8 cellular contexts compared by ENCODE assay signal in the genomic region with DNA sequence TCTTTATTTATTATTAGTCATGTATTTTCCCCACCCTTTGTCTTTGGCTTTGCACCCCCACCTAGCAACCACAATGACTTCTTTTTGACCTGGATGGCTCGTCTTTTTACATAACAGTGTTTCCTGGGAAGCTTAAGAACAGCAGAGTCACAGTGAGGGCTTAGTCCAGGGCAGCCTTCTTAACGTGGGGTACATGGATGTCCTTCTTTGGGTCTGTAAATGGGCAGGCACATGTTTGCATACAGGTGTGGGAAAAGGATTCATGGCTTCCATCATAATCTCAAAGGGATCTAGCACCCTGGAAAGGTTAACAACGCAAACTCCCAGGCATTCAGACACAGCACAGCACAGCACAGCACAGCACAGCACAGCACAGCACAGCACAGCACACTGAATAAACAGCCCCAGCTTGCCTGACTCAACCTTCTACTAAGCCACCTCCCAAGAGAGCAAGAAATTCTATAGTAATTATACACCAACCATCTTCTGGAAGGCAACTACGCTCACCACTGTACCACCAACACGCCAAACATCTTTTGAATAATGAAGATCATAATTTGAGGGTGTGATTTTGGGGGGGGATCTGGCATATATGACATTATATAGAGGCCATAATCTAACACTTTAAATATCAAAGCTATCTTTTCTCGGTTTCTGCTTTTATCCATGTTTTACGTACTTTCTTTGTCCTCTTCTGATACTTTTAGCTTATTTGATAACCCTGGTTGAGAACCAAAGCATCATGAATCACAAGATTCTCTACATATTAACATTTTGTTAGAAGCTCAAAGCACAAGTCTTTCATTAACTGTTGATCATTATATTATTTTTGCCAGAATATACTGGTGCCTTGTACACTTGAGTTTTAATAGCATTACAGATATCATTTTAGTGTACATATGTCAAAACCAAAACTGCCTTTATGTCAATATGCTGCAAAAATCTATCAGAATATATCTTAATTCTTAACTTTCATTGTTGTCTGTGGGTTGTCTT.
A peak's percentile ranks its signal among the peaks of the same experiment; 100 is the strongest.
DNase-seq lines count a peak whose midpoint lies in the region; ATAC-seq, FAIRE-seq and TF ChIP-seq lines count a peak whose summit lies in the region.

No MANE protein-coding gene starts in this region.

- H2AFZ ChIP-seq in astrocyte (ENCODE audit: low read depth, low read length): no peak overlapping the region

- no peak for FAIRE-seq in astrocyte (lab: Jason Lieb, UNC)

- H3K4me1 ChIP-seq in HUES48 (ENCODE audit: control insufficient read depth, insufficient read depth, low read length) (peaks cover 63% of the 10 kb centered on the region), astrocyte (ENCODE audit: insufficient read depth, low read length) (peaks cover 50% of the 10 kb centered on the region), prostate gland (replicated peaks) (peaks cover 10% of the 10 kb centered on the region)

- H3K4me3 ChIP-seq in HUES48 (ENCODE audit: low read depth, low read length) (peak overlapping the region; percentile 34), astrocyte (ENCODE audit: insufficient read depth, low read depth, low read length) (peak overlapping the region; percentile 88), prostate gland (no peak overlapping the region)

- no peaks in the 10 kb centered on the region for H3K9me3 Mint-ChIP-seq in astrocyte (ENCODE audit: unreplicated experiment)

- peaks cover 71% of the 10 kb centered on the region for H3K4me1 Mint-ChIP-seq in astrocyte (ENCODE audit: low read depth, unreplicated experiment)

- H3K36me3 ChIP-seq in HUES48 (ENCODE audit: control insufficient read depth, insufficient read depth, low read length): no peaks in the 10 kb centered on the region
- H3K36me3 ChIP-seq in astrocyte (ENCODE audit: insufficient read depth, low read length): peaks cover 11% of the 10 kb centered on the region
- no peaks in the 10 kb centered on the region for H3K36me3 ChIP-seq in prostate gland

- peak overlapping the region; percentile 100 for H3K27ac Mint-ChIP-seq in astrocyte (ENCODE audit: unreplicated experiment)

- TF ChIP-seq POLR2A in prostate gland (IDR thresholded peaks at IDR 0.05): no peak

- H3K27me3 ChIP-seq in HUES48 (ENCODE audit: control insufficient read depth, insufficient read depth, low read length) (no peaks in the 10 kb centered on the region), astrocyte (ENCODE audit: insufficient read depth, low read length) (no peaks in the 10 kb centered on the region), prostate gland (replicated peaks; ENCODE audit: insufficient read depth) (no peaks in the 10 kb centered on the region)

- no peaks in the 10 kb centered on the region for H3K27me3 Mint-ChIP-seq in astrocyte (ENCODE audit: low read depth, unreplicated experiment)

- H3K4me3 Mint-ChIP-seq in astrocyte (ENCODE audit: unreplicated experiment): peak overlapping the region; percentile 97

- peaks cover 25% of the 10 kb centered on the region for H4K20me1 ChIP-seq in astrocyte (ENCODE audit: insufficient read depth, low read length)

- TF ChIP-seq CTCF in astrocyte (IDR thresholded peaks at IDR 0.05; ENCODE audit: insufficient read depth, low read depth, low read length): no peak
- TF ChIP-seq CTCF in prostate gland (IDR thresholded peaks at IDR 0.05): no peak

- H3K9ac ChIP-seq in HUES48 (ENCODE audit: low read depth, low read length) (peak overlapping the region; percentile 42), astrocyte (ENCODE audit: low read length) (peak overlapping the region; percentile 97)

- H3K9me3 ChIP-seq in HUES48 (ENCODE audit: control insufficient read depth, insufficient read depth, low read length) (no peaks in the 10 kb centered on the region), astrocyte (ENCODE audit: insufficient read depth, low read depth, low read length) (no peaks in the 10 kb centered on the region), prostate gland (no peaks in the 10 kb centered on the region)

- ATAC-seq in HG02885 (IDR thresholded peaks at IDR 0.05; ENCODE audit: poor library complexity, unreplicated experiment): no peak

- intact Hi-C loops in prostate gland (cut with DNase I): no loop called here

- H3K4me2 ChIP-seq in astrocyte (ENCODE audit: low read length): peak overlapping the region; percentile 88

- peaks cover 15% of the 10 kb centered on the region for H3K36me3 Mint-ChIP-seq in astrocyte (ENCODE audit: low read depth, unreplicated experiment)

- DNase-seq in A172 (ENCODE audit: low spot score): peak; percentile 40
- peak; percentile 73 for DNase-seq in astrocyte (ENCODE audit: low read depth)
- DNase-seq in kidney tubule cell (ENCODE audit: low spot score): peak; percentile 72
- no peak for DNase-seq in cerebellum (ENCODE audit: low spot score)
- DNase-seq in prostate gland (ENCODE audit: low spot score): no peak
- no peak for DNase-seq in hippocampal formation (lab: John Stamatoyannopoulos, UW)

- H3K27ac ChIP-seq in HUES48 (ENCODE audit: low read depth, low read length) (peak overlapping the region; percentile 90), astrocyte (ENCODE audit: low read depth, low read length) (peak overlapping the region; percentile 99), prostate gland (no peak overlapping the region)

- 84% methylated on average over 7 of the region's 7 CpGs for WGBS in prostate gland

- H3K79me2 ChIP-seq in astrocyte (ENCODE audit: insufficient read depth, low read length): peaks cover 90% of the 10 kb centered on the region

Comparison
In these comparisons a context has a peak if more than half of its experiments do, and no peak if none do; other contexts are left out.
1. DNase-seq: peak in A172 (single experiment), astrocyte (single experiment) and kidney tubule cell (single experiment); none in cerebellum (single experiment), prostate gland (single experiment) and hippocampal formation (0 of 2).
2. H3K27ac ChIP-seq: peak in HUES48 (single experiment) and astrocyte (single experiment); none in prostate gland (0 of 2).
3. H3K4me3 ChIP-seq: peak in HUES48 (single experiment) and astrocyte (single experiment); none in prostate gland (0 of 2).